8 cellular contexts compared by ENCODE assay signal in genomic region chr13:114333881-114334280, GRCh38. TPM values are rescaled to one million over a fixed set of nuclear protein-coding genes. Genes with fewer than 3 reads are reported as not detected.
DNase-seq lines count a peak whose midpoint lies in the region; ATAC-seq and TF ChIP-seq lines count a peak whose summit lies in the region.
"Not testable (repeated sequence)": the region's sequence is repeated elsewhere in the genome, so short reads cannot be mapped to it uniquely, and the experiment has no call there.

No MANE protein-coding gene starts in this region.

- H3K4ac ChIP-seq in mesenchymal stem cell (ENCODE audit: low read depth in 1 of 2, low read length in 2 of 2): not testable (repeated sequence)

- not testable (repeated sequence) for H3K79me1 ChIP-seq in mesenchymal stem cell (replicated peaks; ENCODE audit: low read length, poor library complexity, severe bottlenecking)

- ATAC-seq in activated B cell treated with CpG ODN at 0.5 μM for 24 hours (ENCODE audit: low read depth); stimulated activated naive B cell treated with anti-CD40 and anti-IgM and Interleukin-4, amounts not matched to agents 10 μg/mL and 1 μg/mL and 100 μg/mL, for 72 hours (replicated peaks): not testable (repeated sequence)

- POLR2A ChIA-PET in activated B cell treated with CpG ODN at 0.5 μM for 24 hours (lab: Charles Lee): interaction anchor here (1.2 to 1.7 kb wide), 2 partner anchors 20 to 52 kb away, joined by 5 to 7 read pairs; partner anchors contain the start of genes CHAMP1 and UPF3A

- peak overlapping the region; percentile 65 for H3K4me3 Mint-ChIP-seq in activated B cell treated with CpG ODN at 0.5 μM for 24 hours
- H3K4me3 Mint-ChIP-seq in stimulated activated naive B cell treated with anti-CD40 and anti-IgM and Interleukin-4, amounts not matched to agents 10 μg/mL and 1 μg/mL and 100 μg/mL, for 72 hours: peak overlapping the region; percentile 58 to 66

- intact Hi-C loops in activated B cell treated with CpG ODN at 0.5 μM for 24 hours (cut with micrococcal nuclease): not testable (repeated sequence)

- H3K9me3 ChIP-seq in BLaER1 treated with 17β-estradiol and CSF1 and Interleukin-3, amounts not matched to agents 10 nM and 100 nM (replicated peaks in 1 of 11); OCI-LY1 (ENCODE audit: low read length); adipocyte (ENCODE audit: control insufficient read depth, low read length); mesenchymal stem cell (ENCODE audit: control insufficient read depth, low read length): not testable (repeated sequence)

- H3K4me1 Mint-ChIP-seq in activated B cell treated with CpG ODN at 0.5 μM for 24 hours: peaks cover 20% of the 10 kb centered on the region
- H3K4me1 Mint-ChIP-seq in stimulated activated naive B cell treated with anti-CD40 and anti-IgM and Interleukin-4, amounts not matched to agents 10 μg/mL and 1 μg/mL and 100 μg/mL, for 72 hours: peaks cover 7 to 23% of the 10 kb centered on the region in 2 donors

- peak; percentile 24 for DNase-seq in HT1080 (ENCODE audit: low read depth)
- peak; percentile 62 for DNase-seq in NCI-H146 treated with DMSO at 0.1 percent for 48 hours (lab: John Stamatoyannopoulos, UW; ENCODE audit: unreplicated experiment)
- not testable (repeated sequence) for DNase-seq in activated B cell treated with CpG ODN at 0.5 μM for 24 hours; adipocyte (ENCODE audit: low read depth); mesenchymal stem cell; stimulated activated naive B cell treated with anti-CD40 and anti-IgM and Interleukin-4, amounts not matched to agents 10 μg/mL and 1 μg/mL and 100 μg/mL, for 72 hours

- peak overlapping the region in 7 of 11 experiments; percentile 6 to 56 (median 35); a peak in 12 of 22 replicates for H3K4me2 ChIP-seq in BLaER1 treated with 17β-estradiol and CSF1 and Interleukin-3, amounts not matched to agents 10 nM and 100 nM
- peak overlapping the region; percentile 54 for H3K4me2 ChIP-seq in OCI-LY1 (ENCODE audit: low read length)
- H3K4me2 ChIP-seq in mesenchymal stem cell (ENCODE audit: low read length, poor library complexity, severe bottlenecking): not testable (repeated sequence)

- not testable (repeated sequence) for H3K23ac ChIP-seq in mesenchymal stem cell (ENCODE audit: low read length in 2 of 2)

- peak overlapping the region; percentile 74 for H3K27ac Mint-ChIP-seq in activated B cell treated with CpG ODN at 0.5 μM for 24 hours
- peak overlapping the region; percentile 61 for H3K27ac Mint-ChIP-seq in stimulated activated naive B cell treated with anti-CD40 and anti-IgM and Interleukin-4, amounts not matched to agents 10 μg/mL and 1 μg/mL and 100 μg/mL, for 72 hours

- H3K9me2 ChIP-seq in OCI-LY1 (ENCODE audit: low read depth, low read length): not testable (repeated sequence)

- not testable (repeated sequence) for TF ChIP-seq CTCF in OCI-LY1 (IDR thresholded peaks at IDR 0.05; ENCODE audit: low read length); activated B cell treated with CpG ODN at 0.5 μM for 24 hours (IDR thresholded peaks at IDR 0.05)

- H3K4me1 ChIP-seq in BLaER1 treated with 17β-estradiol and CSF1 and Interleukin-3, amounts not matched to agents 10 nM and 100 nM: peaks cover 0 to 13% (median 11%) of the 10 kb centered on the region in 10 experiments; a peak in 15 of 20 replicates
- H3K4me1 ChIP-seq in OCI-LY1 (ENCODE audit: insufficient read depth, low read length, severe bottlenecking): peaks cover 45% of the 10 kb centered on the region
- H3K4me1 ChIP-seq in adipocyte (ENCODE audit: control insufficient read depth, insufficient read depth, low read length); mesenchymal stem cell (ENCODE audit: control insufficient read depth, insufficient read depth, low read depth, low read length): not testable (repeated sequence)

- H3K36me3 Mint-ChIP-seq in activated B cell treated with CpG ODN at 0.5 μM for 24 hours (ENCODE audit: low read depth); stimulated activated naive B cell treated with anti-CD40 and anti-IgM and Interleukin-4, amounts not matched to agents 10 μg/mL and 1 μg/mL and 100 μg/mL, for 72 hours: not testable (repeated sequence)

- H4K91ac ChIP-seq in mesenchymal stem cell (ENCODE audit: low read length): not testable (repeated sequence)

- H2AFZ ChIP-seq in OCI-LY1 (ENCODE audit: low read length); mesenchymal stem cell (ENCODE audit: low read depth, low read length): not testable (repeated sequence)

- not testable (repeated sequence) for H2BK12ac ChIP-seq in mesenchymal stem cell (ENCODE audit: low read length in 2 of 2)

- not testable (repeated sequence) for H3K18ac ChIP-seq in mesenchymal stem cell (ENCODE audit: low read depth in 1 of 2, low read length in 2 of 2)

- H3F3A ChIP-seq in OCI-LY1 (ENCODE audit: insufficient read depth, low read length): not testable (repeated sequence)

- H3K36me3 ChIP-seq in BLaER1 treated with 17β-estradiol and CSF1 and Interleukin-3, amounts not matched to agents 10 nM and 100 nM: peaks cover 7 to 20% (median 13%) of the 10 kb centered on the region in 11 experiments; a peak in 19 of 22 replicates
- H3K36me3 ChIP-seq in OCI-LY1 (ENCODE audit: insufficient read depth, low read length): peaks cover 25% of the 10 kb centered on the region
- H3K36me3 ChIP-seq in adipocyte (ENCODE audit: control insufficient read depth, insufficient read depth, low read length, severe bottlenecking); mesenchymal stem cell (ENCODE audit: control insufficient read depth in 1 of 2, insufficient read depth in 2 of 2, low read depth in 1 of 2, low read length in 2 of 2): not testable (repeated sequence)

- not testable (repeated sequence) for H2AK5ac ChIP-seq in mesenchymal stem cell (ENCODE audit: low read length, severe bottlenecking)

- not testable (repeated sequence) for H3K9me3 Mint-ChIP-seq in activated B cell treated with CpG ODN at 0.5 μM for 24 hours; stimulated activated naive B cell treated with anti-CD40 and anti-IgM and Interleukin-4, amounts not matched to agents 10 μg/mL and 1 μg/mL and 100 μg/mL, for 72 hours

- not testable (repeated sequence) for H3K79me2 ChIP-seq in OCI-LY1 (ENCODE audit: insufficient read depth, low read length)

- not testable (repeated sequence) for H4K8ac ChIP-seq in mesenchymal stem cell (ENCODE audit: low read length)

- 90% methylated on average over 2 of the region's 3 CpGs for WGBS in mesenchymal stem cell

- not testable (repeated sequence) for H4K20me1 ChIP-seq in BLaER1 treated with 17β-estradiol and CSF1 and Interleukin-3, amounts not matched to agents 10 nM and 100 nM; OCI-LY1 (ENCODE audit: insufficient read depth, low read length)

- H3K4me3 ChIP-seq in BLaER1 treated with 17β-estradiol and CSF1 and Interleukin-3, amounts not matched to agents 10 nM and 100 nM; mesenchymal stem cell (ENCODE audit: insufficient read depth in 1 of 2, low read depth in 1 of 2, low read length in 2 of 2): not testable (repeated sequence)
- H3K4me3 ChIP-seq in OCI-LY1 (ENCODE audit: low read depth, low read length, poor library complexity, severe bottlenecking) (peak overlapping the region; percentile 36), adipocyte (ENCODE audit: low read length) (peak overlapping the region; percentile 7)

- not testable (repeated sequence) for H3K14ac ChIP-seq in mesenchymal stem cell (ENCODE audit: low read length in 2 of 2)

- not testable (repeated sequence) for H3K27ac ChIP-seq in BLaER1 treated with 17β-estradiol and CSF1 and Interleukin-3, amounts not matched to agents 10 nM and 100 nM; mesenchymal stem cell (ENCODE audit: low read length, poor library complexity, severe bottlenecking)
- peak overlapping the region; percentile 80 for H3K27ac ChIP-seq in OCI-LY1 (ENCODE audit: low read depth, low read length, poor library complexity, severe bottlenecking)

- not testable (repeated sequence) for H2BK5ac ChIP-seq in mesenchymal stem cell (ENCODE audit: low read depth, low read length, poor library complexity, severe bottlenecking)

- not testable (repeated sequence) for H2BK120ac ChIP-seq in mesenchymal stem cell (ENCODE audit: low read depth, low read length)

- H3K9ac ChIP-seq in BLaER1 treated with 17β-estradiol and CSF1 and Interleukin-3, amounts not matched to agents 10 nM and 100 nM; adipocyte (ENCODE audit: low read length): not testable (repeated sequence)
- H3K9ac ChIP-seq in OCI-LY1 (ENCODE audit: low read length) (peak overlapping the region; percentile 56; the same call in 1 of the 2 replicates), mesenchymal stem cell (ENCODE audit: low read length) (peak overlapping the region; percentile 37)

- H3K27me3 ChIP-seq in BLaER1 treated with 17β-estradiol and CSF1 and Interleukin-3, amounts not matched to agents 10 nM and 100 nM; OCI-LY1 (ENCODE audit: insufficient read depth, low read length); adipocyte (replicated peaks; ENCODE audit: control insufficient read depth, insufficient read depth, low read length); mesenchymal stem cell (ENCODE audit: control insufficient read depth in 1 of 2, insufficient read depth in 1 of 2, low read length in 2 of 2): not testable (repeated sequence)

- not testable (repeated sequence) for H3K27me3 Mint-ChIP-seq in activated B cell treated with CpG ODN at 0.5 μM for 24 hours; stimulated activated naive B cell treated with anti-CD40 and anti-IgM and Interleukin-4, amounts not matched to agents 10 μg/mL and 1 μg/mL and 100 μg/mL, for 72 hours

- H2BK15ac ChIP-seq in mesenchymal stem cell (ENCODE audit: low read depth, poor library complexity, severe bottlenecking): not testable (repeated sequence)

- CTCF ChIA-PET in activated B cell treated with CpG ODN at 0.5 μM for 24 hours (lab: Charles Lee): not testable (repeated sequence)

RNA-seq across cellular contexts. Expression of gene CHAMP1, which starts 19.6 kb away (rescaled TPM):
- total RNA-seq in HT1080 (2014; rRNA removed; shearing (Covaris generic)): 25.4 and 26.3 TPM in 2 replicates
- polyA plus RNA-seq in HT1080 (2015; cell fraction: cytosol; rRNA removed): 48.5 and 54.1 TPM in 2 replicates
- polyA plus RNA-seq in HT1080 (2015; cell fraction: nucleus; rRNA removed): 36.2 and 38.1 TPM in 2 replicates
- 30.4 and 34.8 TPM in 2 replicates for total RNA-seq in activated B cell treated with CpG ODN at 0.5 μM for 24 hours
- 26.3 TPM for polyA plus RNA-seq in mesenchymal stem cell (2013, experiment 1 of 2)
- polyA plus RNA-seq in mesenchymal stem cell (2013, experiment 2 of 2): 26.1 TPM

RNA-seq across cellular contexts. Expression of gene UPF3A, which starts 52.5 kb away (rescaled TPM):
- total RNA-seq in HT1080 (2014; rRNA removed; shearing (Covaris generic)): 23.6 and 33.3 TPM in 2 replicates
- 21.6 and 25.9 TPM in 2 replicates for polyA plus RNA-seq in HT1080 (2015; cell fraction: cytosol; rRNA removed)
- polyA plus RNA-seq in HT1080 (2015; cell fraction: nucleus; rRNA removed): 68.4 and 76.3 TPM in 2 replicates
- total RNA-seq in activated B cell treated with CpG ODN at 0.5 μM for 24 hours: 68.3 and 83.2 TPM in 2 replicates
- polyA plus RNA-seq in mesenchymal stem cell (2013, experiment 1 of 2): 66.0 TPM
- polyA plus RNA-seq in mesenchymal stem cell (2013, experiment 2 of 2): 65.6 TPM
